Comparison of ENCODE assay signal across 1 cellular context in the genomic region with DNA sequence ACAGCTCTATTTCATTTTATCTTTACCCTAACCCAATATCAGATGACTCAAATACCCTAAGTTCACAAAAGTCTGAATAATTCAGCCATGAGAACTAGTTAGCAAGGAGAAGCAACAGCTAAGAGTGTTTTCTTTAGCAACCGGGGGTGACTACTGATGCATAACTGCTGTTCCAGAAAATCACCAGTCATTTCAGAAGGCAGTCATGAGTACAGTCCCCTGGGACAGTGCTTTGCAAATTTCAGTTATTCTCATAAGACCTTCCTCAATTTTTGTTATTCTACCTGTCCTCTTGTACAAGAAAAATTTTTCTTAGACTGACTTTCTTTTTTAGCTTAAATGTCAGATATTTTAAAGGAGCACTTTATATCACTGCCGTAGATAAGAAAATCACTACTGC.
TF ChIP-seq lines count a peak whose summit lies in the region.

No MANE protein-coding gene starts in this region.

TF ChIP-seq in GM23338, 12 proteins besides CTCF, POLR2A, EP300 and RAD21 (continued from another document):
- TF ChIP-seq, protein P1, sequence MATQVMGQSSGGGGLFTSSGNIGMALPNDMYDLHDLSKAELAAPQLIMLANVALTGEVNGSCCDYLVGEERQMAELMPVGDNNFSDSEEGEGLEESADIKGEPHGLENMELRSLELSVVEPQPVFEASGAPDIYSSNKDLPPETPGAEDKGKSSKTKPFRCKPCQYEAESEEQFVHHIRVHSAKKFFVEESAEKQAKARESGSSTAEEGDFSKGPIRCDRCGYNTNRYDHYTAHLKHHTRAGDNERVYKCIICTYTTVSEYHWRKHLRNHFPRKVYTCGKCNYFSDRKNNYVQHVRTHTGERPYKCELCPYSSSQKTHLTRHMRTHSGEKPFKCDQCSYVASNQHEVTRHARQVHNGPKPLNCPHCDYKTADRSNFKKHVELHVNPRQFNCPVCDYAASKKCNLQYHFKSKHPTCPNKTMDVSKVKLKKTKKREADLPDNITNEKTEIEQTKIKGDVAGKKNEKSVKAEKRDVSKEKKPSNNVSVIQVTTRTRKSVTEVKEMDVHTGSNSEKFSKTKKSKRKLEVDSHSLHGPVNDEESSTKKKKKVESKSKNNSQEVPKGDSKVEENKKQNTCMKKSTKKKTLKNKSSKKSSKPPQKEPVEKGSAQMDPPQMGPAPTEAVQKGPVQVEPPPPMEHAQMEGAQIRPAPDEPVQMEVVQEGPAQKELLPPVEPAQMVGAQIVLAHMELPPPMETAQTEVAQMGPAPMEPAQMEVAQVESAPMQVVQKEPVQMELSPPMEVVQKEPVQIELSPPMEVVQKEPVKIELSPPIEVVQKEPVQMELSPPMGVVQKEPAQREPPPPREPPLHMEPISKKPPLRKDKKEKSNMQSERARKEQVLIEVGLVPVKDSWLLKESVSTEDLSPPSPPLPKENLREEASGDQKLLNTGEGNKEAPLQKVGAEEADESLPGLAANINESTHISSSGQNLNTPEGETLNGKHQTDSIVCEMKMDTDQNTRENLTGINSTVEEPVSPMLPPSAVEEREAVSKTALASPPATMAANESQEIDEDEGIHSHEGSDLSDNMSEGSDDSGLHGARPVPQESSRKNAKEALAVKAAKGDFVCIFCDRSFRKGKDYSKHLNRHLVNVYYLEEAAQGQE (IDR thresholded peaks at IDR 0.05; ENCODE audit: unreplicated experiment) = no peak
- TF ChIP-seq, protein P2, sequence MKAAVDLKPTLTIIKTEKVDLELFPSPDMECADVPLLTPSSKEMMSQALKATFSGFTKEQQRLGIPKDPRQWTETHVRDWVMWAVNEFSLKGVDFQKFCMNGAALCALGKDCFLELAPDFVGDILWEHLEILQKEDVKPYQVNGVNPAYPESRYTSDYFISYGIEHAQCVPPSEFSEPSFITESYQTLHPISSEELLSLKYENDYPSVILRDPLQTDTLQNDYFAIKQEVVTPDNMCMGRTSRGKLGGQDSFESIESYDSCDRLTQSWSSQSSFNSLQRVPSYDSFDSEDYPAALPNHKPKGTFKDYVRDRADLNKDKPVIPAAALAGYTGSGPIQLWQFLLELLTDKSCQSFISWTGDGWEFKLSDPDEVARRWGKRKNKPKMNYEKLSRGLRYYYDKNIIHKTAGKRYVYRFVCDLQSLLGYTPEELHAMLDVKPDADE (IDR thresholded peaks at IDR 0.05) = no peak
- TF ChIP-seq STAT1 (IDR thresholded peaks at IDR 0.05; ENCODE audit: unreplicated experiment) (no peak), CREB1 (CRISPR knock-in tag; IDR thresholded peaks at IDR 0.05; ENCODE audit: low read depth) (no peak), ZNF331 (CRISPR knock-in tag; IDR thresholded peaks at IDR 0.05; ENCODE audit: low read depth) (no peak), ZNF114 (CRISPR knock-in tag; IDR thresholded peaks at IDR 0.05) (no peak), EZH2phosphoT487 (IDR thresholded peaks at IDR 0.05; ENCODE audit: unreplicated experiment) (no peak), EZH2 (IDR thresholded peaks at IDR 0.05; ENCODE audit: low read depth, unreplicated experiment) (no peak), JUNB (IDR thresholded peaks at IDR 0.05; ENCODE audit: unreplicated experiment) (no peak)
